Comparison of ENCODE assay signal across 18 cellular contexts in genomic region chr6:135161411-135161810, GRCh38.
"Had no signal": no experiment of that assay in that cellular context is flagged by ENCODE, and none has a peak within 500 bp of the region (broad histone marks: within the 10 kb centered on the region; RNA-seq: fewer than 3 reads in every experiment).

No MANE protein-coding gene starts in this region.

- H3K4me1 ChIP-seq: gastrocnemius medialis, heart right ventricle, psoas muscle, SJSA1 had no signal

- H3K27me3 Mint-ChIP-seq: naive thymus-derived CD8-positive, alpha-beta T cell had no signal

- DNase-seq: activated gamma-delta T cell; brain microvascular endothelial cell; effector memory CD8-positive, alpha-beta T cell; gastrocnemius medialis; heart right ventricle; islet precursor cell; mammary epithelial cell; naive thymus-derived CD8-positive, alpha-beta T cell; occipital lobe; psoas muscle; spleen; stimulated activated CD4-positive, alpha-beta T cell treated with anti-CD3 and anti-CD28 coated beads, Interleukin-2, amount 100 ng/mL, for 24 hours; stimulated activated naive CD4-positive, alpha-beta T cell treated with Interleukin-2 at 50 U/mL for 16 hours; SW 1271 had no signal

- H3K36me3 ChIP-seq: brain microvascular endothelial cell, gastrocnemius medialis, heart right ventricle, SJSA1, spleen had no signal

- ATAC-seq: effector memory CD8-positive, alpha-beta T cell; gastrocnemius medialis; heart right ventricle; left lobe of liver; naive thymus-derived CD8-positive, alpha-beta T cell; psoas muscle; sciatic nerve had no signal

- H3K9me3 Mint-ChIP-seq: effector memory CD8-positive, alpha-beta T cell; naive thymus-derived CD8-positive, alpha-beta T cell had no signal

- H3K27ac ChIP-seq: brain microvascular endothelial cell, epithelial cell of prostate, gastrocnemius medialis, heart right ventricle, psoas muscle, SJSA1, spleen had no signal

- H3K4me3 ChIP-seq: gastrocnemius medialis, heart right ventricle, psoas muscle, SJSA1, spleen had no signal

- H3K27me3 ChIP-seq: brain microvascular endothelial cell, gastrocnemius medialis had no signal

- H3K4me3 Mint-ChIP-seq: effector memory CD8-positive, alpha-beta T cell had no signal

- H3K9me3 ChIP-seq: gastrocnemius medialis, heart right ventricle, psoas muscle, SJSA1, spleen had no signal

- H3K36me3 Mint-ChIP-seq: naive thymus-derived CD8-positive, alpha-beta T cell had no signal
